ENCODE assay signal across 28 cellular contexts in genomic region chr11:116126540-116126939, GRCh38.
"Had no signal": no experiment of that assay in that cellular context is flagged by ENCODE, and none has a peak within 500 bp of the region (broad histone marks: within the 10 kb centered on the region; RNA-seq: fewer than 3 reads in every experiment).

No MANE protein-coding gene starts in this region.

- H3K4me3 ChIP-seq: left lung, lower lobe of right lung, neural progenitor cell, pancreas, prostate gland, sigmoid colon, spleen, suprapubic skin, thoracic aorta, tibial artery, upper lobe of right lung, uterus had no signal

- DNase-seq: hypothalamus; immature natural killer cell; kidney; left colon; left lung; lower lobe of right lung; mesendoderm; naive B cell; natural killer cell; nephron progenitor cell; pancreas; posterior cingulate gyrus; retina; right cardiac atrium; sigmoid colon; small intestine; spleen; stimulated activated CD4-positive, alpha-beta T cell treated with anti-CD3 and anti-CD28 coated beads, Interleukin-4, amount 100 ng/mL, for 24 hours; stimulated activated naive CD4-positive, alpha-beta T cell; tibial artery; trophoblast cell; upper lobe of right lung; uterus had no signal

- FAIRE-seq: islet of Langerhans, kidney, pancreas, small intestine had no signal

- H3K4me1 ChIP-seq: left lung, lower lobe of right lung, neural progenitor cell, pancreas, prostate gland, sigmoid colon, spleen, suprapubic skin, tibial artery, upper lobe of right lung, uterus had no signal

- H3K9ac ChIP-seq: neural progenitor cell had no signal

- H3K9me3 ChIP-seq: left lung, lower lobe of right lung, pancreas, prostate gland, sigmoid colon, spleen, suprapubic skin, thoracic aorta, tibial artery, upper lobe of right lung, uterus had no signal

- H3K27me3 ChIP-seq: left lung, neural progenitor cell, pancreas, sigmoid colon, spleen, suprapubic skin, tibial artery, upper lobe of right lung, uterus had no signal

- H3K4me2 ChIP-seq: neural progenitor cell had no signal

- H2AFZ ChIP-seq: neural progenitor cell had no signal

- H3K36me3 ChIP-seq: left lung, lower lobe of right lung, neural progenitor cell, pancreas, prostate gland, sigmoid colon, spleen, suprapubic skin, thoracic aorta, tibial artery, upper lobe of right lung, uterus had no signal

- H3K27ac ChIP-seq: left lung, lower lobe of right lung, neural progenitor cell, pancreas, prostate gland, sigmoid colon, spleen, suprapubic skin, thoracic aorta, tibial artery, upper lobe of right lung, uterus had no signal
